1 cellular context compared by ENCODE assay signal in genomic region chr20:64234291-64234791, GRCh38.
TF ChIP-seq lines count a peak whose summit lies in the region.

No MANE protein-coding gene starts in this region.

TF ChIP-seq in HepG2, 621 proteins besides CTCF, POLR2A, EP300 and RAD21 (continued from another document):
- TF ChIP-seq RERE (CRISPR knock-in tag; IDR thresholded peaks at IDR 0.05; ENCODE audit: low read depth) (no peak), ZBTB46 (CRISPR knock-in tag; IDR thresholded peaks at IDR 0.05; ENCODE audit: borderline replicate concordance) (0 out of 2 replicates have a peak, but pooled peaks have one; percentile 69), JUND (CRISPR knock-in tag; IDR thresholded peaks at IDR 0.05) (0 out of 2 replicates have a peak, but pooled peaks have one; percentile 57), ZNF350 (CRISPR knock-in tag; IDR thresholded peaks at IDR 0.05; ENCODE audit: borderline replicate concordance, low read depth) (peak; percentile 73), AHR (CRISPR knock-in tag; IDR thresholded peaks at IDR 0.05) (no peak), ZSCAN31 (CRISPR knock-in tag; IDR thresholded peaks at IDR 0.05; ENCODE audit: low read depth) (peak; percentile 76), ZKSCAN5 (CRISPR knock-in tag; IDR thresholded peaks at IDR 0.05) (no peak; the same call in 1 of the 2 replicates), HES4 (CRISPR knock-in tag; IDR thresholded peaks at IDR 0.05; ENCODE audit: borderline replicate concordance) (0 out of 2 replicates have a peak, but pooled peaks have one; percentile 48), BATF2 (CRISPR knock-in tag; IDR thresholded peaks at IDR 0.05) (no peak), NR2F6 (IDR thresholded peaks at IDR 0.05) (peak; percentile 96), NR2F6 (CRISPR knock-in tag; IDR thresholded peaks at IDR 0.05) (peak; percentile 76), SMARCC2 (IDR thresholded peaks at IDR 0.05) (no peak), CHCHD3 (CRISPR knock-in tag; IDR thresholded peaks at IDR 0.05) (no peak), NONO (IDR thresholded peaks at IDR 0.05) (no peak), NONO (CRISPR knock-in tag; conservative IDR thresholded peaks at IDR 0.05) (peak; percentile 59), ZNF678 (CRISPR knock-in tag; IDR thresholded peaks at IDR 0.05) (no peak)
- TF ChIP-seq, protein P1, sequence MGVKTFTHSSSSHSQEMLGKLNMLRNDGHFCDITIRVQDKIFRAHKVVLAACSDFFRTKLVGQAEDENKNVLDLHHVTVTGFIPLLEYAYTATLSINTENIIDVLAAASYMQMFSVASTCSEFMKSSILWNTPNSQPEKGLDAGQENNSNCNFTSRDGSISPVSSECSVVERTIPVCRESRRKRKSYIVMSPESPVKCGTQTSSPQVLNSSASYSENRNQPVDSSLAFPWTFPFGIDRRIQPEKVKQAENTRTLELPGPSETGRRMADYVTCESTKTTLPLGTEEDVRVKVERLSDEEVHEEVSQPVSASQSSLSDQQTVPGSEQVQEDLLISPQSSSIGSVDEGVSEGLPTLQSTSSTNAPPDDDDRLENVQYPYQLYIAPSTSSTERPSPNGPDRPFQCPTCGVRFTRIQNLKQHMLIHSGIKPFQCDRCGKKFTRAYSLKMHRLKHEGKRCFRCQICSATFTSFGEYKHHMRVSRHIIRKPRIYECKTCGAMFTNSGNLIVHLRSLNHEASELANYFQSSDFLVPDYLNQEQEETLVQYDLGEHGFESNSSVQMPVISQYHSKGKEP (CRISPR knock-in tag; IDR thresholded peaks at IDR 0.05), result no peak
- TF ChIP-seq, protein P2, sequence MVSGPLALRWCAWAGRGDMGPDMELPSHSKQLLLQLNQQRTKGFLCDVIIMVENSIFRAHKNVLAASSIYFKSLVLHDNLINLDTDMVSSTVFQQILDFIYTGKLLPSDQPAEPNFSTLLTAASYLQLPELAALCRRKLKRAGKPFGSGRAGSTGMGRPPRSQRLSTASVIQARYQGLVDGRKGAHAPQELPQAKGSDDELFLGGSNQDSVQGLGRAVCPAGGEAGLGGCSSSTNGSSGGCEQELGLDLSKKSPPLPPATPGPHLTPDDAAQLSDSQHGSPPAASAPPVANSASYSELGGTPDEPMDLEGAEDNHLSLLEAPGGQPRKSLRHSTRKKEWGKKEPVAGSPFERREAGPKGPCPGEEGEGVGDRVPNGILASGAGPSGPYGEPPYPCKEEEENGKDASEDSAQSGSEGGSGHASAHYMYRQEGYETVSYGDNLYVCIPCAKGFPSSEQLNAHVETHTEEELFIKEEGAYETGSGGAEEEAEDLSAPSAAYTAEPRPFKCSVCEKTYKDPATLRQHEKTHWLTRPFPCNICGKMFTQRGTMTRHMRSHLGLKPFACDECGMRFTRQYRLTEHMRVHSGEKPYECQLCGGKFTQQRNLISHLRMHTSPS (CRISPR knock-in tag; IDR thresholded peaks at IDR 0.05; ENCODE audit: low read depth), result peak; percentile 89
